8 cellular contexts compared by ENCODE assay signal in the genomic region with DNA sequence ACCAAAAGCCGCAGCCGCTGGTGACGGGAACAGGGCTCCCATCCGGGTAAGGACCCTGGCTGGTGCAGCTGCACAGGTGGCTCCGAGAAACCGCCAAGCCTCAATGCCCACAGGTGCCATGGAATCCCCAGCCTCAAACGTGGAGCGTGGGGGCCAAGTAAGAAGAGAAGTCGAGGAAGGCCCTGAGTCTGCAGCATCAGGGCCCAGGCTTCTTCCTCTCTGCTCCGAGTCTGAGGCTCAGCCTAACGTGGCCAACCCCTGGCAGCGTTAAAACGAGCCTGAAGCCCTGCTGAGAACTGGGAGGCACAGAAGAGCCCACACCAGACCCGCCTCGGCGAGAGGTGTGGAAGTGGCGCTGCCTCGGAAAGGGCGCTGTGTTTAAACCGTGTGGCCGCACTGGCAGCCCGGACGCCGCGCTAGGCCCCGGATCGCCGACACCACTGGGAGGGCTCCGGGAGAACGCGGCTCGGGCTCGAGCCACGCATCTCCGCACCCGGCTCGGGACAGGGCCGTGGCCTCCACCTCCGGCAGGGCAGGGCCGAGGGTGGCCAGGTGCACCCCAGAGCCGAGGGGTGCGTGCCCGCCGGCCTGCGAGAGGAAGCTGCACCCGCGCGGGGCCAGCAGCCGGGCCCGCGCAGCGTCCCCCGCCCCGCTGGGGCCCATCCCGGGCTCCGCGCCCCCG. TPM values are rescaled to one million over a fixed set of nuclear protein-coding genes. Genes with fewer than 3 reads are reported as not detected.
A peak's percentile ranks its signal among the peaks of the same experiment; 100 is the strongest.
DNase-seq lines count a peak whose midpoint lies in the region; ATAC-seq and TF ChIP-seq lines count a peak whose summit lies in the region.

No MANE protein-coding gene starts in this region.

- TF ChIP-seq CTCF in CD8-positive, alpha-beta T cell (IDR thresholded peaks at IDR 0.05): no peak
- no peak for TF ChIP-seq CTCF in adrenal gland (IDR thresholded peaks at IDR 0.05)
- no peak for TF ChIP-seq CTCF in kidney epithelial cell (IDR thresholded peaks at IDR 0.05; ENCODE audit: insufficient read depth, low read length, poor library complexity, severe bottlenecking)

- H3K4me1 Mint-ChIP-seq in CD8-positive, alpha-beta T cell (ENCODE audit: low read depth): peaks cover 12% of the 10 kb centered on the region

- H3K27me3 ChIP-seq in CD8-positive, alpha-beta T cell (ENCODE audit: insufficient read depth, low read length): no peaks in the 10 kb centered on the region
- no peaks in the 10 kb centered on the region for H3K27me3 ChIP-seq in adrenal gland
- no peaks in the 10 kb centered on the region for H3K27me3 ChIP-seq in kidney epithelial cell (ENCODE audit: control insufficient read depth, insufficient read depth, low read length)
- H3K27me3 ChIP-seq in stomach smooth muscle (ENCODE audit: control insufficient read depth in 1 of 2, insufficient read depth in 2 of 2, low read length in 2 of 2): no peaks in the 10 kb centered on the region

- no peak for TF ChIP-seq POLR2A in adrenal gland (IDR thresholded peaks at IDR 0.05)

- peaks cover 8% of the 10 kb centered on the region for H3K36me3 ChIP-seq in CD8-positive, alpha-beta T cell (ENCODE audit: insufficient read depth, low read length)
- H3K36me3 ChIP-seq in adrenal gland (replicated peaks in 1 of 2) (peaks cover 0 to 25% of the 10 kb centered on the region in 2 donors), kidney epithelial cell (ENCODE audit: control insufficient read depth, insufficient read depth, low read length) (peaks cover 2% of the 10 kb centered on the region), stomach smooth muscle (ENCODE audit: control insufficient read depth in 2 of 2, insufficient read depth in 2 of 2, low read length in 2 of 2) (peaks cover 18 to 19% of the 10 kb centered on the region in 2 donors)

- H3K4me3 Mint-ChIP-seq in CD8-positive, alpha-beta T cell: peak overlapping the region; percentile 82

- H3K9me3 Mint-ChIP-seq in CD8-positive, alpha-beta T cell: no peaks in the 10 kb centered on the region

- CTCF ChIA-PET in CD8-positive, alpha-beta T cell (lab: Charles Lee): interaction anchor here (3.0 kb wide), 1 partner anchor 11 kb away, joined by 22 read pairs; a partner anchor contains a TSS

- peak overlapping the region; percentile 43 for H3K4me3 ChIP-seq in CD8-positive, alpha-beta T cell (ENCODE audit: low read depth, low read length)
- peak overlapping the region in 3 of 4 donors; percentile 18 to 85 (median 40) for H3K4me3 ChIP-seq in adrenal gland
- H3K4me3 ChIP-seq in kidney epithelial cell (ENCODE audit: low read depth, low read length): peak overlapping the region; percentile 59
- H3K4me3 ChIP-seq in stomach smooth muscle (ENCODE audit: low read length in 2 of 2): peak overlapping the region; percentile 76 to 77

- POLR2A ChIA-PET in CD8-positive, alpha-beta T cell (lab: Charles Lee): interaction anchor here (0.7 to 1.0 kb wide), 2 partner anchors 29 kb away, joined by 3 read pairs; a partner anchor contains a TSS

- no peak for DNase-seq in CD8-positive, alpha-beta T cell
- peak in 1 of 7 donors; percentile 49 for DNase-seq in adrenal gland
- no peak for DNase-seq in kidney epithelial cell (ENCODE audit: low read depth)
- no peak for DNase-seq in NCI-H1694 (lab: John Stamatoyannopoulos, UW)
- no peak for DNase-seq in KBM-7

- H3K27ac ChIP-seq in CD8-positive, alpha-beta T cell (ENCODE audit: low read depth, low read length): no peak overlapping the region
- H3K27ac ChIP-seq in adrenal gland (peak overlapping the region in 1 of 5 donors; percentile 83), stomach smooth muscle (ENCODE audit: low read length) (no peak overlapping the region)

- H3K36me3 Mint-ChIP-seq in CD8-positive, alpha-beta T cell: peaks cover 27% of the 10 kb centered on the region

- peak overlapping the region; percentile 62 to 69 for H3K9ac ChIP-seq in stomach smooth muscle (ENCODE audit: low read length in 2 of 2)

- no peaks in the 10 kb centered on the region for H3K27me3 Mint-ChIP-seq in CD8-positive, alpha-beta T cell (ENCODE audit: low read depth)

- intact Hi-C loops in CD8-positive, alpha-beta T cell (cut with DNase I, micrococcal nuclease): loop anchor here (1.0 kb wide), 3 partner anchors 16 to 38 kb away; a partner anchor contains a TSS
- intact Hi-C loops in adrenal gland (cut with DNase I): no loop called here

- H3K9me3 ChIP-seq in CD8-positive, alpha-beta T cell (ENCODE audit: low read length): no peaks in the 10 kb centered on the region
- H3K9me3 ChIP-seq in adrenal gland (replicated peaks in 1 of 3) (no peaks in the 10 kb centered on the region), stomach smooth muscle (ENCODE audit: control insufficient read depth in 2 of 2, low read length in 2 of 2) (no peaks in the 10 kb centered on the region)

- peak overlapping the region; percentile 41 for H3K27ac Mint-ChIP-seq in CD8-positive, alpha-beta T cell

- ATAC-seq in CD8-positive, alpha-beta T cell: peak; percentile 3
- ATAC-seq in GM19463 (IDR thresholded peaks at IDR 0.05; ENCODE audit: unreplicated experiment): peak; percentile 15
- peak; percentile 12 for ATAC-seq in HG03565 (IDR thresholded peaks at IDR 0.05; ENCODE audit: unreplicated experiment)

- WGBS in adrenal gland, 4 donors: 8 to 100% (median 28%) methylated on average over 3 to 58 of the region's 58 CpGs

- in situ Hi-C loops in KBM-7 (cut with MboI; ENCODE audit: low pct_unique_long_range_greater_than_20kb, low sequenced_read_pairs): no loop called here

- H3K4me1 ChIP-seq in CD8-positive, alpha-beta T cell (ENCODE audit: insufficient read depth, low read length): peaks cover 15% of the 10 kb centered on the region
- H3K4me1 ChIP-seq in adrenal gland (replicated peaks in 1 of 2): peaks cover 7 to 16% of the 10 kb centered on the region in 2 donors
- H3K4me1 ChIP-seq in stomach smooth muscle (ENCODE audit: control insufficient read depth, insufficient read depth, low read length): peaks cover 12% of the 10 kb centered on the region

RNA-seq across cellular contexts. Expression of a gene that starts 0.7 kb away (rescaled TPM):
- total RNA-seq in CD8-positive, alpha-beta T cell: 10 to 100 TPM in 1 of 2 experiments, 1 to 10 TPM in 1; 9.0 to 10.3 TPM
- 10 to 100 TPM in 7 of 8 donors, 1 to 10 TPM in 1; 5.2 to 26.2 (median 15.1) TPM for total RNA-seq in adrenal gland
- polyA plus RNA-seq in adrenal gland: 10 to 100 TPM in 2 of 3 donors, 1 to 10 TPM in 1; 7.9 to 33.5 (median 33.2) TPM
- total RNA-seq in kidney epithelial cell: 27.1 and 27.6 TPM in 2 replicates

RNA-seq across cellular contexts. Expression of a gene that starts 10.9 kb away (rescaled TPM):
- total RNA-seq in CD8-positive, alpha-beta T cell: 10 to 100 TPM; 47.0 to 49.8 TPM
- 10 to 100 TPM; 20.0 to 39.4 (median 24.0) TPM for total RNA-seq in adrenal gland
- 10 to 100 TPM; 17.2 to 88.3 (median 75.0) TPM for polyA plus RNA-seq in adrenal gland
- 38.9 and 52.1 TPM in 2 replicates for total RNA-seq in kidney epithelial cell

RNA-seq across cellular contexts. Expression of a gene that starts 15.9 kb away (rescaled TPM):
- total RNA-seq in CD8-positive, alpha-beta T cell: 10 to 100 TPM; 30.8 to 35.9 TPM
- total RNA-seq in adrenal gland (10 to 100 TPM; 19.5 to 59.4 (median 35.7) TPM), kidney epithelial cell (84.2 and 110 TPM in 2 replicates)
- polyA plus RNA-seq in adrenal gland: 100 to 1,000 TPM in 2 of 3 donors, 10 to 100 TPM in 1; 14.1 to 194 (median 125) TPM

RNA-seq across cellular contexts. Expression of a gene that starts 29.2 kb away (rescaled TPM):
- total RNA-seq in CD8-positive, alpha-beta T cell: 10 to 100 TPM; 83.1 to 86.2 TPM
- total RNA-seq in adrenal gland (100 to 1,000 TPM in 2 of 8 donors, 10 to 100 TPM in 6; 46.1 to 171 (median 73.8) TPM), kidney epithelial cell (59.9 and 70.9 TPM in 2 replicates)
- polyA plus RNA-seq in adrenal gland: 100 to 1,000 TPM in 1 of 3 donors, 10 to 100 TPM in 2; 42.0 to 107 (median 75.2) TPM

RNA-seq across cellular contexts. Expression of a gene that starts 37.9 kb away (rescaled TPM):
- 10 to 100 TPM; 31.8 to 33.5 TPM for total RNA-seq in CD8-positive, alpha-beta T cell
- 100 to 1,000 TPM in 2 of 8 donors, 10 to 100 TPM in 6; 52.2 to 110 (median 84.6) TPM for total RNA-seq in adrenal gland
- polyA plus RNA-seq in adrenal gland: 100 to 1,000 TPM in 2 of 3 donors, 1 to 10 TPM in 1; 6.1 to 335 (median 293) TPM
- total RNA-seq in kidney epithelial cell: 77.9 and 83.3 TPM in 2 replicates

Comparison
In these comparisons a context has a peak if more than half of its experiments do, and no peak if none do; other contexts are left out.
1. intact Hi-C loops: an anchor here in CD8-positive, alpha-beta T cell (1.0 kb wide); none called in adrenal gland.